ENCODE assay signal across 9 cellular contexts in genomic region chr17:81902023-81902652, GRCh38. TPM values are rescaled to one million over a fixed set of nuclear protein-coding genes. Genes with fewer than 3 reads are reported as not detected.
DNase-seq lines count a peak whose midpoint lies in the region; ATAC-seq and FAIRE-seq lines count a peak whose summit lies in the region.
"Had no signal": no experiment of that assay in that cellular context is flagged by ENCODE, and none has a peak within 500 bp of the region (broad histone marks: within the 10 kb centered on the region; RNA-seq: fewer than 3 reads in every experiment).

Gene NPB, plus strand, starts transcription at chr17:81902238. Its CDS starts 40 bp downstream, at chr17:81902278.

- H3K4me3 ChIP-seq in iPS-20b (ENCODE audit: low read length), result peak within 1 kb of the TSS; percentile 46; the same call in 1 of the 2 replicates

- DNase-seq in NCI-H2171 treated with DMSO at 0.1 percent for 48 hours (lab: John Stamatoyannopoulos, UW) (peak; percentile 10), NCI-H2171 (lab: John Stamatoyannopoulos, UW) (no peak), RCC 7860 (ENCODE audit: low spot score) (no peak)
- DNase-seq in activated naive CD8-positive, alpha-beta T cell treated with anti-CD3 and anti-CD28 coated beads, Interleukin-2, amount 10 ng/mL, durations not matched to agents 7 days and 5 days, result no peak
- DNase-seq in stimulated activated naive CD8-positive, alpha-beta T cell treated with anti-CD3 and anti-CD28 coated beads, Interleukin-15, amount 100 ng/mL, for 72 hours, result no peak
- DNase-seq in activated T-helper 2 cell treated with anti-CD3 and anti-CD28 coated beads, Interferon-gamma antibody, Interleukin-2, Interleukin-4, amounts not matched to agents 10 μg/mL and 5 μg/mL and 100 μg/mL, durations not matched to agents 14 hours and 24 hours and 36 hours (ENCODE audit: low spot score), result no peak

- peak; percentile 52 for ATAC-seq in activated naive CD8-positive, alpha-beta T cell treated with anti-CD3 and anti-CD28 coated beads, Interleukin-2, amount 10 ng/mL, durations not matched to agents 7 days and 5 days (ENCODE audit: low read depth)
- ATAC-seq in stimulated activated naive CD8-positive, alpha-beta T cell treated with anti-CD3 and anti-CD28 coated beads, Interleukin-15, amount 100 ng/mL, for 72 hours, result peak; percentile 52
- ATAC-seq in GM18498 (IDR thresholded peaks at IDR 0.05; ENCODE audit: unreplicated experiment), result no peak

- no peak within 1 kb of the TSS for H3K4me3 Mint-ChIP-seq in activated naive CD8-positive, alpha-beta T cell treated with anti-CD3 and anti-CD28 coated beads, Interleukin-2, amount 10 ng/mL, durations not matched to agents 7 days and 5 days
- peak within 1 kb of the TSS in 1 of 2 donors; percentile 57 for H3K4me3 Mint-ChIP-seq in stimulated activated naive CD8-positive, alpha-beta T cell treated with anti-CD3 and anti-CD28 coated beads, Interleukin-15, amount 100 ng/mL, for 72 hours
- H3K4me3 Mint-ChIP-seq in activated T-helper 2 cell treated with anti-CD3 and anti-CD28 coated beads, Interferon-gamma antibody, Interleukin-2, Interleukin-4, amounts not matched to agents 10 μg/mL and 5 μg/mL and 100 μg/mL, durations not matched to agents 14 hours and 24 hours and 36 hours (ENCODE audit: low read depth), result no peak within 1 kb of the TSS

- no peak within 1 kb of the TSS for H3K27ac ChIP-seq in iPS-20b (ENCODE audit: low read length)
- H3K27ac ChIP-seq: C4-2B had no signal

- POLR2A ChIA-PET in activated naive CD8-positive, alpha-beta T cell treated with anti-CD3 and anti-CD28 coated beads, Interleukin-2, amount 10 ng/mL, durations not matched to agents 7 days and 5 days (lab: Charles Lee), result interaction anchor here (2.3 kb wide), 1 partner anchor 10 kb away, joined by 7 read pairs; the partner anchor contains the start of genes ALYREF and ANAPC11

- peaks cover 30% of the 10 kb centered on the region for H3K36me3 ChIP-seq in iPS-20b (ENCODE audit: insufficient read depth, low read depth, low read length)

- H3K9me3 ChIP-seq in iPS-20b (ENCODE audit: insufficient read depth, low read depth, low read length), result no peaks in the 10 kb centered on the region

- H3K36me3 Mint-ChIP-seq in activated naive CD8-positive, alpha-beta T cell treated with anti-CD3 and anti-CD28 coated beads, Interleukin-2, amount 10 ng/mL, durations not matched to agents 7 days and 5 days, result peaks cover 9% of the 10 kb centered on the region
- peaks cover 35% of the 10 kb centered on the region for H3K36me3 Mint-ChIP-seq in activated T-helper 2 cell treated with anti-CD3 and anti-CD28 coated beads, Interferon-gamma antibody, Interleukin-2, Interleukin-4, amounts not matched to agents 10 μg/mL and 5 μg/mL and 100 μg/mL, durations not matched to agents 14 hours and 24 hours and 36 hours (ENCODE audit: low read depth)

- intact Hi-C loops in activated T-helper 2 cell treated with anti-CD3 and anti-CD28 coated beads, Interferon-gamma antibody, Interleukin-2, Interleukin-4, amounts not matched to agents 10 μg/mL and 5 μg/mL and 100 μg/mL, durations not matched to agents 14 hours and 24 hours and 36 hours (cut with micrococcal nuclease), result no loop called here

- H3K9me3 Mint-ChIP-seq in activated naive CD8-positive, alpha-beta T cell treated with anti-CD3 and anti-CD28 coated beads, Interleukin-2, amount 10 ng/mL, durations not matched to agents 7 days and 5 days, result no peaks in the 10 kb centered on the region
- H3K9me3 Mint-ChIP-seq in stimulated activated naive CD8-positive, alpha-beta T cell treated with anti-CD3 and anti-CD28 coated beads, Interleukin-15, amount 100 ng/mL, for 72 hours, result no peaks in the 10 kb centered on the region
- H3K9me3 Mint-ChIP-seq in activated T-helper 2 cell treated with anti-CD3 and anti-CD28 coated beads, Interferon-gamma antibody, Interleukin-2, Interleukin-4, amounts not matched to agents 10 μg/mL and 5 μg/mL and 100 μg/mL, durations not matched to agents 14 hours and 24 hours and 36 hours, result no peaks in the 10 kb centered on the region

- H3K27me3 ChIP-seq in iPS-20b (ENCODE audit: insufficient read depth, low read length), result peaks cover 28% of the 10 kb centered on the region

- no peak within 1 kb of the TSS for H3K27ac Mint-ChIP-seq in activated naive CD8-positive, alpha-beta T cell treated with anti-CD3 and anti-CD28 coated beads, Interleukin-2, amount 10 ng/mL, durations not matched to agents 7 days and 5 days
- no peak within 1 kb of the TSS for H3K27ac Mint-ChIP-seq in stimulated activated naive CD8-positive, alpha-beta T cell treated with anti-CD3 and anti-CD28 coated beads, Interleukin-15, amount 100 ng/mL, for 72 hours
- H3K27ac Mint-ChIP-seq in activated T-helper 2 cell treated with anti-CD3 and anti-CD28 coated beads, Interferon-gamma antibody, Interleukin-2, Interleukin-4, amounts not matched to agents 10 μg/mL and 5 μg/mL and 100 μg/mL, durations not matched to agents 14 hours and 24 hours and 36 hours, result no peak within 1 kb of the TSS

- FAIRE-seq in RCC 7860 (lab: Jason Lieb, UNC), result no peak

- peaks cover 11% of the 10 kb centered on the region for H3K27me3 Mint-ChIP-seq in activated naive CD8-positive, alpha-beta T cell treated with anti-CD3 and anti-CD28 coated beads, Interleukin-2, amount 10 ng/mL, durations not matched to agents 7 days and 5 days
- peaks cover 13% of the 10 kb centered on the region for H3K27me3 Mint-ChIP-seq in stimulated activated naive CD8-positive, alpha-beta T cell treated with anti-CD3 and anti-CD28 coated beads, Interleukin-15, amount 100 ng/mL, for 72 hours
- peaks cover 6% of the 10 kb centered on the region for H3K27me3 Mint-ChIP-seq in activated T-helper 2 cell treated with anti-CD3 and anti-CD28 coated beads, Interferon-gamma antibody, Interleukin-2, Interleukin-4, amounts not matched to agents 10 μg/mL and 5 μg/mL and 100 μg/mL, durations not matched to agents 14 hours and 24 hours and 36 hours (ENCODE audit: low read depth)

- H3K4me1 Mint-ChIP-seq in activated naive CD8-positive, alpha-beta T cell treated with anti-CD3 and anti-CD28 coated beads, Interleukin-2, amount 10 ng/mL, durations not matched to agents 7 days and 5 days, result peaks cover 2% of the 10 kb centered on the region
- peaks cover 10% of the 10 kb centered on the region for H3K4me1 Mint-ChIP-seq in stimulated activated naive CD8-positive, alpha-beta T cell treated with anti-CD3 and anti-CD28 coated beads, Interleukin-15, amount 100 ng/mL, for 72 hours
- no peaks in the 10 kb centered on the region for H3K4me1 Mint-ChIP-seq in activated T-helper 2 cell treated with anti-CD3 and anti-CD28 coated beads, Interferon-gamma antibody, Interleukin-2, Interleukin-4, amounts not matched to agents 10 μg/mL and 5 μg/mL and 100 μg/mL, durations not matched to agents 14 hours and 24 hours and 36 hours (ENCODE audit: low read depth)

- no peaks in the 10 kb centered on the region for H3K4me1 ChIP-seq in iPS-20b (ENCODE audit: insufficient read depth, low read length)

- H3K9ac ChIP-seq in iPS-20b (ENCODE audit: low read depth, low read length), result no peak within 1 kb of the TSS

RNA-seq across cellular contexts. Expression of gene NPB, which starts in this region (rescaled TPM):
- 1 to 10 TPM in 1 of 2 experiments, under 1 TPM in 1; 0.47 to 1.0 TPM for total RNA-seq in activated naive CD8-positive, alpha-beta T cell treated with anti-CD3 and anti-CD28 coated beads, Interleukin-2, amount 10 ng/mL, durations not matched to agents 7 days and 5 days
- total RNA-seq in activated T-helper 2 cell treated with anti-CD3 and anti-CD28 coated beads, Interferon-gamma antibody, Interleukin-2, Interleukin-4, amounts not matched to agents 10 μg/mL and 5 μg/mL and 100 μg/mL, durations not matched to agents 14 hours and 24 hours and 36 hours, result 0.28 and 0.39 TPM in 2 replicates
